15 cellular contexts compared by ENCODE assay signal in genomic region chr3:70824785-70825184, GRCh38.
A peak's percentile ranks its signal among the peaks of the same experiment; 100 is the strongest.
DNase-seq lines count a peak whose midpoint lies in the region; ATAC-seq and TF ChIP-seq lines count a peak whose summit lies in the region.
"Had no signal": no experiment of that assay in that cellular context is flagged by ENCODE, and none has a peak within 500 bp of the region (broad histone marks: within the 10 kb centered on the region; RNA-seq: fewer than 3 reads in every experiment).

No MANE protein-coding gene starts in this region.

- TF ChIP-seq CTCF in HEK293 (tag by site-specific recombination; IDR thresholded peaks at IDR 0.05): no peak
- no peak for TF ChIP-seq CTCF in GM20000 (IDR thresholded peaks at IDR 0.05; ENCODE audit: extremely low read depth, missing control alignments)

- POLR2A ChIA-PET in HEK293 (lab: Yijun Ruan, JAX): no interaction called here

- H3K27me3 ChIP-seq in SJCRH30: no peaks in the 10 kb centered on the region
- H3K27me3 ChIP-seq: suprapubic skin had no signal

- H3K27ac ChIP-seq in HEK293 (ENCODE audit: extremely low read depth, low read depth, low read length): no peak overlapping the region
- H3K27ac ChIP-seq in SJCRH30: peak overlapping the region; percentile 92
- H3K27ac ChIP-seq: suprapubic skin had no signal

- CTCF ChIA-PET in HEK293 (lab: Yijun Ruan, JAX): no interaction called here

- ATAC-seq in stimulated activated effector memory CD8-positive, alpha-beta T cell treated with anti-CD3 and anti-CD28 coated beads, Interleukin-12 subunit alpha, Interleukin-12 subunit beta, amount 100 ng/mL, for 72 hours: peak; percentile 50
- no peak for ATAC-seq in GM19467 (IDR thresholded peaks at IDR 0.05; ENCODE audit: unreplicated experiment)
- ATAC-seq in GM18861 (IDR thresholded peaks at IDR 0.05; ENCODE audit: unreplicated experiment): no peak

- H3K27ac Mint-ChIP-seq in stimulated activated effector memory CD8-positive, alpha-beta T cell treated with anti-CD3 and anti-CD28 coated beads, Interleukin-12 subunit alpha, Interleukin-12 subunit beta, amount 100 ng/mL, for 72 hours: no peak overlapping the region
- H3K27ac Mint-ChIP-seq: activated CD4-positive, alpha-beta memory T cell treated with anti-CD3 and anti-CD28 coated beads, Interleukin-2, amount 10 ng/mL, durations not matched to agents 7 days and 5 days; dendritic cell treated with granulocyte-macrophage colony-stimulating factor and Interleukin-4, amounts not matched to agents 40 ng/mL and 50 ng/mL, for 4 days; mesothelial cell of epicardium; T-helper 1 cell treated with Interleukin-12 subunit alpha and Interleukin-12 subunit beta and Interleukin-4 antibody, amounts not matched to agents 30 μg/mL and 1 μg/mL, for 36 hours had no signal

- no peaks in the 10 kb centered on the region for H3K9me3 Mint-ChIP-seq in stimulated activated effector memory CD8-positive, alpha-beta T cell treated with anti-CD3 and anti-CD28 coated beads, Interleukin-12 subunit alpha, Interleukin-12 subunit beta, amount 100 ng/mL, for 72 hours
- H3K9me3 Mint-ChIP-seq: activated CD4-positive, alpha-beta memory T cell treated with anti-CD3 and anti-CD28 coated beads, Interleukin-2, amount 10 ng/mL, durations not matched to agents 7 days and 5 days; dendritic cell treated with granulocyte-macrophage colony-stimulating factor and Interleukin-4, amounts not matched to agents 40 ng/mL and 50 ng/mL, for 4 days; mesothelial cell of epicardium; T-helper 1 cell treated with Interleukin-12 subunit alpha and Interleukin-12 subunit beta and Interleukin-4 antibody, amounts not matched to agents 30 μg/mL and 1 μg/mL, for 36 hours had no signal

- no peak overlapping the region for H3K4me3 Mint-ChIP-seq in stimulated activated effector memory CD8-positive, alpha-beta T cell treated with anti-CD3 and anti-CD28 coated beads, Interleukin-12 subunit alpha, Interleukin-12 subunit beta, amount 100 ng/mL, for 72 hours
- H3K4me3 Mint-ChIP-seq: activated CD4-positive, alpha-beta memory T cell treated with anti-CD3 and anti-CD28 coated beads, Interleukin-2, amount 10 ng/mL, durations not matched to agents 7 days and 5 days; dendritic cell treated with granulocyte-macrophage colony-stimulating factor and Interleukin-4, amounts not matched to agents 40 ng/mL and 50 ng/mL, for 4 days; mesothelial cell of epicardium; T-helper 1 cell treated with Interleukin-12 subunit alpha and Interleukin-12 subunit beta and Interleukin-4 antibody, amounts not matched to agents 30 μg/mL and 1 μg/mL, for 36 hours had no signal

- no peaks in the 10 kb centered on the region for H3K4me1 Mint-ChIP-seq in stimulated activated effector memory CD8-positive, alpha-beta T cell treated with anti-CD3 and anti-CD28 coated beads, Interleukin-12 subunit alpha, Interleukin-12 subunit beta, amount 100 ng/mL, for 72 hours
- H3K4me1 Mint-ChIP-seq: activated CD4-positive, alpha-beta memory T cell treated with anti-CD3 and anti-CD28 coated beads, Interleukin-2, amount 10 ng/mL, durations not matched to agents 7 days and 5 days had no signal

- H3K9me3 ChIP-seq in HEK293 (ENCODE audit: control insufficient read depth, insufficient read depth, low read depth, low read length): no peaks in the 10 kb centered on the region
- H3K9me3 ChIP-seq in SJCRH30 (replicated peaks): no peaks in the 10 kb centered on the region
- H3K9me3 ChIP-seq: suprapubic skin had no signal

- no peaks in the 10 kb centered on the region for H3K36me3 ChIP-seq in HEK293 (ENCODE audit: control insufficient read depth in 2 of 2, insufficient read depth in 1 of 2, low read length in 2 of 2)
- H3K36me3 ChIP-seq in SJCRH30: no peaks in the 10 kb centered on the region
- H3K36me3 ChIP-seq: suprapubic skin had no signal

- H3K4me1 ChIP-seq in HEK293 (ENCODE audit: control insufficient read depth, insufficient read depth, low read length) (no peaks in the 10 kb centered on the region), SJCRH30 (peaks cover 23% of the 10 kb centered on the region)
- H3K4me1 ChIP-seq: suprapubic skin had no signal

- no peaks in the 10 kb centered on the region for H3K36me3 Mint-ChIP-seq in stimulated activated effector memory CD8-positive, alpha-beta T cell treated with anti-CD3 and anti-CD28 coated beads, Interleukin-12 subunit alpha, Interleukin-12 subunit beta, amount 100 ng/mL, for 72 hours
- H3K36me3 Mint-ChIP-seq: mesothelial cell of epicardium had no signal

- H3K4me3 ChIP-seq in HEK293 (ENCODE audit: low read depth, low read length) (no peak overlapping the region), SJCRH30 (no peak overlapping the region)
- H3K4me3 ChIP-seq: suprapubic skin had no signal

- DNase-seq in SJCRH30: peak; percentile 68 to 79
- peak; percentile 90 for DNase-seq in fibroblast of peridontal ligament (ENCODE audit: extremely low read depth)
- no peak for DNase-seq in stimulated activated effector memory CD8-positive, alpha-beta T cell treated with anti-CD3 and anti-CD28 coated beads, Interleukin-12 subunit alpha, Interleukin-12 subunit beta, amount 100 ng/mL, for 72 hours (ENCODE audit: low spot score in 2 of 2)
- DNase-seq in GM20000 (ENCODE audit: low spot score): no peak
- no peak for DNase-seq in activated CD4-positive, CD25-positive, alpha-beta regulatory T cell treated with anti-CD3 and anti-CD28 coated beads, Interleukin-2, amount 50 U/mL, for 72 hours
- DNase-seq: activated CD4-positive, alpha-beta memory T cell treated with anti-CD3 and anti-CD28 coated beads, Interleukin-2, amount 10 ng/mL, durations not matched to agents 7 days and 5 days; activated naive CD4-positive, alpha-beta T cell treated with Interleukin-2 at 50 U/mL for 16 hours; NCI-H1436 treated with DMSO at 0.1 percent for 48 hours had no signal

TF ChIP-seq in HEK293, 187 proteins besides CTCF, POLR2A, EP300 and RAD21:
- no peak for TF ChIP-seq ZNF280C (tag by site-specific recombination; IDR thresholded peaks at IDR 0.05)
- no peak for TF ChIP-seq SP2 (tag by site-specific recombination; IDR thresholded peaks at IDR 0.05)
- peak; percentile 74; the same call in 1 of the 2 replicates for TF ChIP-seq MEIS1 (CRISPR knock-in tag; IDR thresholded peaks at IDR 0.05; ENCODE audit: borderline replicate concordance)
- TF ChIP-seq ZNF510 (tag by site-specific recombination; IDR thresholded peaks at IDR 0.05; ENCODE audit: insufficient replicate concordance): no peak
TF ChIP-seq in HEK293: peak in this region for 1.

Comparison
In these comparisons a context has a peak if more than half of its experiments do, and no peak if none do; other contexts are left out.
1. DNase-seq: peak in SJCRH30 (2 of 2) and fibroblast of peridontal ligament (single experiment); none in stimulated activated effector memory CD8-positive, alpha-beta T cell treated with anti-CD3 and anti-CD28 coated beads, Interleukin-12 subunit alpha, Interleukin-12 subunit beta, amount 100 ng/mL, for 72 hours (0 of 2), GM20000 (single experiment) and activated CD4-positive, CD25-positive, alpha-beta regulatory T cell treated with anti-CD3 and anti-CD28 coated beads, Interleukin-2, amount 50 U/mL, for 72 hours (single experiment).